In the genomic region with DNA sequence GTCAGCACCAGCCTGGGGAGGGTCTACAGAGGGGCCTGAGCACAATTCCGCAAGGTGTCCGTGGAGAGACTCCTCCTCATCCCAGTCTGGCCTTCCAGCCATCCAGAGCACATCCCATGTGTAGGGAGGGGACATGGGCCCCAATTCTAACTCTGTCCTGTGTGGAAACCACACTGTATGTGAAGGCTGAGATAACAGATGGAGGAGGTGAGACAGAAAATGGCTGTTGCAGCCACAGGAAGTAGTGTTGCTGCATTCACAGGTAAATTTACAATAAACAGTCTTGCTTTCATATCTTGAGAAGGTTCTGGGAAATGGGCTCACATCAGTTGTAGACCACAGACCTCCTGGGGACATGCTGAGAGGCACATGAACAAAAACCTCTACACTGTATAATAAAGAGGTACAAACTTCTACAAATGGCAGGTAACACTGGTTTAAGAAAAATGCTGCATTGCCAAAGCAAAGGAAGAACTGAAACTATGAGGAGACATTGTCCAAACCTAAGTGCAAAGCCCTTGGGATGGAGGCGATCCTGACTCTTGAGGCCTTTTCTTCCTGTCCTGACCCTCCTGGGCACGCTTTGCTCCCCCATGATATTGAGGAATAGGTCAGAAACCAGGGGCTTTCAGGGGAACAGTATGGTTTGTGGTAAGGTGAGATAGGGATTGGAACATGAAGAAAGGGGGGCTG, we compare ENCODE assay signal across 11 cellular contexts. TPM values are rescaled to one million over a fixed set of nuclear protein-coding genes. Genes with fewer than 3 reads are reported as not detected.
DNase-seq lines count a peak whose midpoint lies in the region; ATAC-seq lines count a peak whose summit lies in the region.
"Had no signal": no experiment of that assay in that cellular context is flagged by ENCODE, and none has a peak within 500 bp of the region (broad histone marks: within the 10 kb centered on the region; RNA-seq: fewer than 3 reads in every experiment).

No MANE protein-coding gene starts in this region.

- H3K4me3 Mint-ChIP-seq in activated T-helper 2 cell treated with anti-CD3 and anti-CD28 coated beads, Interferon-gamma antibody, Interleukin-2, Interleukin-4, amounts not matched to agents 10 μg/mL and 5 μg/mL and 100 μg/mL, durations not matched to agents 14 hours and 24 hours and 36 hours (ENCODE audit: low read depth) = peak overlapping the region; percentile 40
- H3K4me3 Mint-ChIP-seq in stimulated activated memory B cell treated with anti-CD40 and anti-IgM and Interleukin-4, amounts not matched to agents 10 μg/mL and 1 μg/mL and 100 μg/mL, for 72 hours = no peak overlapping the region

- H3K36me3 Mint-ChIP-seq in activated T-helper 2 cell treated with anti-CD3 and anti-CD28 coated beads, Interferon-gamma antibody, Interleukin-2, Interleukin-4, amounts not matched to agents 10 μg/mL and 5 μg/mL and 100 μg/mL, durations not matched to agents 14 hours and 24 hours and 36 hours (ENCODE audit: low read depth) = peaks cover 31% of the 10 kb centered on the region
- peaks cover 1% of the 10 kb centered on the region for H3K36me3 Mint-ChIP-seq in stimulated activated memory B cell treated with anti-CD40 and anti-IgM and Interleukin-4, amounts not matched to agents 10 μg/mL and 1 μg/mL and 100 μg/mL, for 72 hours

- ATAC-seq in HG03135 (IDR thresholded peaks at IDR 0.05; ENCODE audit: unreplicated experiment) (peak; percentile 34), left ventricle myocardium superior (no peak), HG02884 (IDR thresholded peaks at IDR 0.05; ENCODE audit: unreplicated experiment) (no peak)
- peak; percentile 41 for ATAC-seq in stimulated activated memory B cell treated with anti-CD40 and anti-IgM and Interleukin-4, amounts not matched to agents 10 μg/mL and 1 μg/mL and 100 μg/mL, for 72 hours
- ATAC-seq: heart right ventricle, SK-N-SH treated with all-trans-retinoic acid at 6 μM for 48 hours had no signal

- H3K27ac Mint-ChIP-seq in activated T-helper 2 cell treated with anti-CD3 and anti-CD28 coated beads, Interferon-gamma antibody, Interleukin-2, Interleukin-4, amounts not matched to agents 10 μg/mL and 5 μg/mL and 100 μg/mL, durations not matched to agents 14 hours and 24 hours and 36 hours = peak overlapping the region; percentile 96
- peak overlapping the region; percentile 21 for H3K27ac Mint-ChIP-seq in stimulated activated memory B cell treated with anti-CD40 and anti-IgM and Interleukin-4, amounts not matched to agents 10 μg/mL and 1 μg/mL and 100 μg/mL, for 72 hours

- peaks cover 5% of the 10 kb centered on the region for H3K9me3 Mint-ChIP-seq in activated T-helper 2 cell treated with anti-CD3 and anti-CD28 coated beads, Interferon-gamma antibody, Interleukin-2, Interleukin-4, amounts not matched to agents 10 μg/mL and 5 μg/mL and 100 μg/mL, durations not matched to agents 14 hours and 24 hours and 36 hours
- peaks cover under 1% of the 10 kb centered on the region for H3K9me3 Mint-ChIP-seq in stimulated activated memory B cell treated with anti-CD40 and anti-IgM and Interleukin-4, amounts not matched to agents 10 μg/mL and 1 μg/mL and 100 μg/mL, for 72 hours

- peaks cover 73% of the 10 kb centered on the region for H3K4me1 Mint-ChIP-seq in activated T-helper 2 cell treated with anti-CD3 and anti-CD28 coated beads, Interferon-gamma antibody, Interleukin-2, Interleukin-4, amounts not matched to agents 10 μg/mL and 5 μg/mL and 100 μg/mL, durations not matched to agents 14 hours and 24 hours and 36 hours (ENCODE audit: low read depth)
- peaks cover 29% of the 10 kb centered on the region for H3K4me1 Mint-ChIP-seq in stimulated activated memory B cell treated with anti-CD40 and anti-IgM and Interleukin-4, amounts not matched to agents 10 μg/mL and 1 μg/mL and 100 μg/mL, for 72 hours

- intact Hi-C loops in activated T-helper 2 cell treated with anti-CD3 and anti-CD28 coated beads, Interferon-gamma antibody, Interleukin-2, Interleukin-4, amounts not matched to agents 10 μg/mL and 5 μg/mL and 100 μg/mL, durations not matched to agents 14 hours and 24 hours and 36 hours (cut with micrococcal nuclease) = loop anchor here (10.0 kb wide), 1 partner anchor 49 kb away; no protein-coding TSS in a partner anchor
- intact Hi-C loops in left ventricle myocardium superior (cut with micrococcal nuclease) = no loop called here

- no peaks in the 10 kb centered on the region for H3K27me3 Mint-ChIP-seq in activated T-helper 2 cell treated with anti-CD3 and anti-CD28 coated beads, Interferon-gamma antibody, Interleukin-2, Interleukin-4, amounts not matched to agents 10 μg/mL and 5 μg/mL and 100 μg/mL, durations not matched to agents 14 hours and 24 hours and 36 hours (ENCODE audit: low read depth)
- no peaks in the 10 kb centered on the region for H3K27me3 Mint-ChIP-seq in stimulated activated memory B cell treated with anti-CD40 and anti-IgM and Interleukin-4, amounts not matched to agents 10 μg/mL and 1 μg/mL and 100 μg/mL, for 72 hours

- DNase-seq in activated gamma-delta T cell treated with Interleukin-2 at 50 U/mL for 16 hours (peak; percentile 45), activated gamma-delta T cell (lab: John Stamatoyannopoulos, UW) (no peak), retina (no peak), left ventricle myocardium superior (no peak)
- peak; percentile 52 for DNase-seq in activated T-helper 2 cell treated with anti-CD3 and anti-CD28 coated beads, Interferon-gamma antibody, Interleukin-2, Interleukin-4, amounts not matched to agents 10 μg/mL and 5 μg/mL and 100 μg/mL, durations not matched to agents 14 hours and 24 hours and 36 hours (ENCODE audit: low spot score)
- DNase-seq: heart right ventricle, NCI-H69 had no signal

RNA-seq across cellular contexts. Expression of a gene that starts 21.6 kb away (rescaled TPM):
- 29.3 and 30.5 TPM in 2 replicates for total RNA-seq in activated T-helper 2 cell treated with anti-CD3 and anti-CD28 coated beads, Interferon-gamma antibody, Interleukin-2, Interleukin-4, amounts not matched to agents 10 μg/mL and 5 μg/mL and 100 μg/mL, durations not matched to agents 14 hours and 24 hours and 36 hours
- total RNA-seq in left ventricle myocardium superior = 6.9 TPM

RNA-seq across cellular contexts. Expression of a gene that starts 31.8 kb away (rescaled TPM):
- total RNA-seq in activated T-helper 2 cell treated with anti-CD3 and anti-CD28 coated beads, Interferon-gamma antibody, Interleukin-2, Interleukin-4, amounts not matched to agents 10 μg/mL and 5 μg/mL and 100 μg/mL, durations not matched to agents 14 hours and 24 hours and 36 hours = 25.8 and 29.4 TPM in 2 replicates
- 31.5 TPM for total RNA-seq in left ventricle myocardium superior

RNA-seq across cellular contexts. Expression of a gene that starts 52.5 kb away (rescaled TPM):
- total RNA-seq in activated T-helper 2 cell treated with anti-CD3 and anti-CD28 coated beads, Interferon-gamma antibody, Interleukin-2, Interleukin-4, amounts not matched to agents 10 μg/mL and 5 μg/mL and 100 μg/mL, durations not matched to agents 14 hours and 24 hours and 36 hours = 3.9 and 4.5 TPM in 2 replicates
- 6.7 TPM for total RNA-seq in left ventricle myocardium superior

Comparison
In these comparisons a context has a peak if more than half of its experiments do, and no peak if none do; other contexts are left out.
1. DNase-seq: peak in activated gamma-delta T cell treated with Interleukin-2 at 50 U/mL for 16 hours (single experiment) and activated T-helper 2 cell treated with anti-CD3 and anti-CD28 coated beads, Interferon-gamma antibody, Interleukin-2, Interleukin-4, amounts not matched to agents 10 μg/mL and 5 μg/mL and 100 μg/mL, durations not matched to agents 14 hours and 24 hours and 36 hours (single experiment); none in activated gamma-delta T cell (single experiment), retina (single experiment) and left ventricle myocardium superior (single experiment).
2. ATAC-seq: peak in HG03135 (single experiment) and stimulated activated memory B cell treated with anti-CD40 and anti-IgM and Interleukin-4, amounts not matched to agents 10 μg/mL and 1 μg/mL and 100 μg/mL, for 72 hours (single experiment); none in left ventricle myocardium superior (single experiment) and HG02884 (single experiment).